In genomic region chr9:38423939-38424843, GRCh38 we compare ENCODE assay signal across 8 cellular contexts. TPM values are rescaled to one million over a fixed set of nuclear protein-coding genes. Genes with fewer than 3 reads are reported as not detected.
DNase-seq lines count a peak whose midpoint lies in the region; ATAC-seq and TF ChIP-seq lines count a peak whose summit lies in the region.
"Had no signal": no experiment of that assay in that cellular context is flagged by ENCODE, and none has a peak within 500 bp of the region (broad histone marks: within the 10 kb centered on the region; RNA-seq: fewer than 3 reads in every experiment).

Gene IGFBPL1 (minus strand): TSS chr9:38424454. CDS start chr9:38424424, 30 bp downstream.

- H3K4me1 Mint-ChIP-seq in activated naive CD8-positive, alpha-beta T cell treated with anti-CD3 and anti-CD28 coated beads, Interleukin-2, amount 10 ng/mL, durations not matched to agents 7 days and 5 days = no peaks in the 10 kb centered on the region

- peaks cover 60% of the 10 kb centered on the region for H3K27me3 Mint-ChIP-seq in activated naive CD8-positive, alpha-beta T cell treated with anti-CD3 and anti-CD28 coated beads, Interleukin-2, amount 10 ng/mL, durations not matched to agents 7 days and 5 days

- intact Hi-C loops in spleen (cut with DNase I; ENCODE audit: low total_unique reads) = no loop called here

- POLR2A ChIA-PET in activated naive CD8-positive, alpha-beta T cell treated with anti-CD3 and anti-CD28 coated beads, Interleukin-2, amount 10 ng/mL, durations not matched to agents 7 days and 5 days (lab: Charles Lee) = no interaction called here

- ATAC-seq in activated naive CD8-positive, alpha-beta T cell treated with anti-CD3 and anti-CD28 coated beads, Interleukin-2, amount 10 ng/mL, durations not matched to agents 7 days and 5 days (ENCODE audit: low read depth) = peak; percentile 68
- no peak for ATAC-seq in HG02884 (IDR thresholded peaks at IDR 0.05; ENCODE audit: unreplicated experiment)

- H3K27me3 ChIP-seq in GM06990 (replicated peaks; ENCODE audit: control insufficient read depth, insufficient read depth, low read length) = 0 out of 2 replicates have a peak, but pooled peaks cover 1% of the 10 kb centered on the region
- peaks cover 49% of the 10 kb centered on the region for H3K27me3 ChIP-seq in iPS-15b (ENCODE audit: control insufficient read depth, insufficient read depth, low read length)
- peaks cover 0 to 83% (median 30%) of the 10 kb centered on the region in 7 donors for H3K27me3 ChIP-seq in spleen (replicated peaks in 1 of 7)

- DNase-seq in GM06990 (ENCODE audit: extremely low read depth, insufficient read length) = peak; percentile 15
- no peak for DNase-seq in LNCaP clone FGC (ENCODE audit: low read depth)
- DNase-seq in activated naive CD8-positive, alpha-beta T cell treated with anti-CD3 and anti-CD28 coated beads, Interleukin-2, amount 10 ng/mL, durations not matched to agents 7 days and 5 days = peak; percentile 41
- DNase-seq in spleen = no peak
- no peak for DNase-seq in AML-193 (lab: John Stamatoyannopoulos, UW)

- H3K36me3 ChIP-seq in GM06990 (ENCODE audit: control insufficient read depth, insufficient read depth, low read length) (no peaks in the 10 kb centered on the region), iPS-15b (ENCODE audit: control insufficient read depth, insufficient read depth, low read length) (no peaks in the 10 kb centered on the region), spleen (no peaks in the 10 kb centered on the region)

- no peaks in the 10 kb centered on the region for H3K9me3 ChIP-seq in iPS-15b (ENCODE audit: control insufficient read depth, insufficient read depth, low read length)
- no peaks in the 10 kb centered on the region for H3K9me3 ChIP-seq in spleen

- TF ChIP-seq CTCF in GM06990 (IDR thresholded peaks at IDR 0.05; ENCODE audit: insufficient read depth, low read length, poor library complexity, severe bottlenecking) = no peak
- no peak for TF ChIP-seq CTCF in LNCaP clone FGC (IDR thresholded peaks at IDR 0.05; ENCODE audit: control insufficient read depth, extremely low read depth, insufficient read depth)
- no peak for TF ChIP-seq CTCF in spleen (IDR thresholded peaks at IDR 0.05 in 8 of 11, conservative IDR thresholded peaks at IDR 0.05 in 3 of 11)

- H3K4me3 ChIP-seq in GM06990 (replicated peaks; ENCODE audit: low read depth, low read length) (no peak within 1 kb of the TSS), LNCaP clone FGC (ENCODE audit: low read depth, low read length) (peak within 1 kb of the TSS; percentile 18; the same call in 1 of the 2 replicates), iPS-15b (ENCODE audit: low read depth, low read length) (peak within 1 kb of the TSS; percentile 60), spleen (peak within 1 kb of the TSS in 7 of 8 donors; percentile 8 to 65 (median 23))

- TF ChIP-seq POLR2A in spleen (IDR thresholded peaks at IDR 0.05) = no peak

- 2 to 8% (median 3%) methylated on average over 52 to 118 of the region's 118 CpGs for WGBS in spleen, 5 donors

- H3K9me3 Mint-ChIP-seq in activated naive CD8-positive, alpha-beta T cell treated with anti-CD3 and anti-CD28 coated beads, Interleukin-2, amount 10 ng/mL, durations not matched to agents 7 days and 5 days = no peaks in the 10 kb centered on the region

- no peak within 1 kb of the TSS for H3K27ac Mint-ChIP-seq in activated naive CD8-positive, alpha-beta T cell treated with anti-CD3 and anti-CD28 coated beads, Interleukin-2, amount 10 ng/mL, durations not matched to agents 7 days and 5 days

- no peak within 1 kb of the TSS for H3K27ac ChIP-seq in spleen

- peaks cover 6% of the 10 kb centered on the region for H3K4me1 ChIP-seq in iPS-15b (ENCODE audit: control insufficient read depth, insufficient read depth, low read length)
- peaks cover 0 to 17% (median 9%) of the 10 kb centered on the region in 6 donors for H3K4me1 ChIP-seq in spleen

- no peak within 1 kb of the TSS for H3K9ac ChIP-seq in iPS-15b (ENCODE audit: low read depth, low read length)

- H3K4me3 Mint-ChIP-seq in activated naive CD8-positive, alpha-beta T cell treated with anti-CD3 and anti-CD28 coated beads, Interleukin-2, amount 10 ng/mL, durations not matched to agents 7 days and 5 days = peak within 1 kb of the TSS; percentile 16

- H3K36me3 Mint-ChIP-seq in activated naive CD8-positive, alpha-beta T cell treated with anti-CD3 and anti-CD28 coated beads, Interleukin-2, amount 10 ng/mL, durations not matched to agents 7 days and 5 days = no peaks in the 10 kb centered on the region

RNA-seq across cellular contexts. Expression of gene IGFBPL1, which starts in this region (rescaled TPM):
- not detected for total RNA-seq in activated naive CD8-positive, alpha-beta T cell treated with anti-CD3 and anti-CD28 coated beads, Interleukin-2, amount 10 ng/mL, durations not matched to agents 7 days and 5 days
- total RNA-seq in spleen = not detected
- polyA plus RNA-seq in spleen = not detected
- total RNA-seq: mononuclear cell had no signal

Comparison
In these comparisons a context has a peak if more than half of its experiments do, and no peak if none do; other contexts are left out.
1. Peak in DNase-seq and ATAC-seq in activated naive CD8-positive, alpha-beta T cell treated with anti-CD3 and anti-CD28 coated beads, Interleukin-2, amount 10 ng/mL, durations not matched to agents 7 days and 5 days; RNA of the gene not detected or under 1 TPM.